In the genomic region with DNA sequence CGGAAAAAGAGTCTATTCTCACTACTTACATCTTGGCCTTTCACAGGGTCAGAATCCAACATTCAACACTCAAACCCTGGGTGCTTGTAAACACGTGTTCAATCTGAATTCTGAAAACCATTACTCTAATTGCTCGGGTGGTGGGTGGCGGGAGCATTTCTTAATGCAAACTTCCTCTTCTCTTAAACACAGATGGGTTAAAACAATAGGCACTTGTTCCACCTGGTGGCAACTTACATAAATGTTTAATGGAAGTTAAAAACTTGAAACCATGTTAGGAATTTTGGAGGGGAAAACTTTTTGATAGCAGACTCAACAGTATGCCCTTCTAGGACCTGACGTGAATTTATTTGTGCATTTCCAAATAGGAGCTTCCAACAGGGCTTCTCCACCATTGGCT, we compare ENCODE assay signal across 10 cellular contexts. TPM values are rescaled to one million over a fixed set of nuclear protein-coding genes. Genes with fewer than 3 reads are reported as not detected.
DNase-seq lines count a peak whose midpoint lies in the region; ATAC-seq and TF ChIP-seq lines count a peak whose summit lies in the region.
"Had no signal": no experiment of that assay in that cellular context is flagged by ENCODE, and none has a peak within 500 bp of the region (broad histone marks: within the 10 kb centered on the region; RNA-seq: fewer than 3 reads in every experiment).

No MANE protein-coding gene starts in this region.

- peak; percentile 23; the same call in 1 of the 2 replicates for ATAC-seq in PC-3
- no peak for ATAC-seq in HG02973 (IDR thresholded peaks at IDR 0.05; ENCODE audit: unreplicated experiment)
- ATAC-seq in GM21825 (IDR thresholded peaks at IDR 0.05; ENCODE audit: unreplicated experiment), result no peak

- no peaks in the 10 kb centered on the region for H4K20me1 ChIP-seq in PC-3 (ENCODE audit: low read length)

- H3K4me2 ChIP-seq in PC-3 (ENCODE audit: low read length), result peak overlapping the region; percentile 21

- H3K27ac ChIP-seq in PC-3 (ENCODE audit: low read length) (no peak overlapping the region), adrenal gland (peak overlapping the region in 2 of 5 donors; percentile 19 to 61)
- H3K27ac ChIP-seq: epithelial cell of prostate had no signal

- H3K9me3 ChIP-seq in PC-3 (ENCODE audit: low read length) (no peaks in the 10 kb centered on the region), adrenal gland (replicated peaks in 1 of 3) (no peaks in the 10 kb centered on the region)

- POLR2A ChIA-PET in PC-3 (lab: Charles Lee; ENCODE audit: unreplicated experiment), result no interaction called here

- 52 to 64% (median 58%) methylated on average over 5 of the region's 5 CpGs for WGBS in adrenal gland, 4 donors

- H3K36me3 ChIP-seq in PC-3 (ENCODE audit: low read depth, low read length), result no peaks in the 10 kb centered on the region
- no peaks in the 10 kb centered on the region for H3K36me3 ChIP-seq in adrenal gland (replicated peaks in 1 of 2)

- no peaks in the 10 kb centered on the region for H3F3A ChIP-seq in PC-3 (ENCODE audit: low read length, unreplicated experiment)

- peaks cover 28% of the 10 kb centered on the region for H3K4me1 ChIP-seq in PC-3 (ENCODE audit: insufficient read depth, low read length)
- H3K4me1 ChIP-seq in adrenal gland (replicated peaks in 1 of 2), result peaks cover 8 to 10% of the 10 kb centered on the region in 2 donors

- DNase-seq in A172 (ENCODE audit: low spot score) (peak; percentile 55), PC-3 (peak; percentile 73), dermis blood vessel endothelial cell (peak; percentile 40), adrenal gland (no peak), middle frontal gyrus (ENCODE audit: extremely low spot score, low spot score) (no peak)
- DNase-seq: NCI-H2107 had no signal

- H2AFZ ChIP-seq in PC-3 (ENCODE audit: low read length), result peak overlapping the region; percentile 72

- no peak overlapping the region for H3K9ac ChIP-seq in PC-3 (ENCODE audit: low read length)

- no peak overlapping the region for H3K4me3 ChIP-seq in PC-3 (ENCODE audit: low read length)
- H3K4me3 ChIP-seq in adrenal gland, result no peak overlapping the region

- H3K27me3 ChIP-seq in PC-3 (ENCODE audit: low read length), result no peaks in the 10 kb centered on the region
- no peaks in the 10 kb centered on the region for H3K27me3 ChIP-seq in adrenal gland

- no peaks in the 10 kb centered on the region for H3K9me2 ChIP-seq in PC-3 (replicated peaks; ENCODE audit: low read length)

- no peaks in the 10 kb centered on the region for H3K79me2 ChIP-seq in PC-3 (ENCODE audit: low read length)

- peak; percentile 10; the same call in 1 of the 2 replicates for TF ChIP-seq CTCF in GM12874 (IDR thresholded peaks at IDR 0.05; ENCODE audit: insufficient read depth, low read depth, low read length)
- TF ChIP-seq CTCF in PC-3 (conservative IDR thresholded peaks at IDR 0.05; ENCODE audit: low read depth, low read length), result peak; percentile 68
- peak in 3 of 6 experiments; percentile 13 to 27 (median 25) for TF ChIP-seq CTCF in adrenal gland (IDR thresholded peaks at IDR 0.05)

- intact Hi-C loops in PC-3 (cut with micrococcal nuclease), result loop anchor here (1.0 to 5.0 kb wide), 4 partner anchors 73 to 201 kb away; partner anchors contain the start of genes ATP8B2 and IL6R
- intact Hi-C loops in adrenal gland (cut with DNase I), result loop anchor here (10.0 kb wide), 2 partner anchors 74 to 396 kb away; partner anchors contain the start of genes IL6R (in 1 of the 2) and KCNN3 (in 1 of the 2)

- no peak for TF ChIP-seq POLR2A in adrenal gland (IDR thresholded peaks at IDR 0.05)

- no TSS peak for BruUV-seq in PC-3 (replicated peaks; lab: Mats Ljungman, UMichigan)

- CTCF ChIA-PET in PC-3 (lab: Charles Lee), result interaction anchor here (0.6 kb wide), 1 partner anchor 990 kb away, joined by 5 read pairs; no protein-coding TSS in a partner anchor

RNA-seq across cellular contexts. Expression of gene TDRD10, which starts 23.4 kb away (rescaled TPM):
- not detected in 2 replicates for total RNA-seq in A172 (2014; rRNA removed; shearing (Covaris generic))
- total RNA-seq in PC-3 (2014; rRNA removed), result not detected in 2 replicates
- 5.3 and 6.0 TPM in 2 replicates for total RNA-seq in dermis blood vessel endothelial cell
- total RNA-seq in adrenal gland, result 1 to 10 TPM in 6 of 8 donors, under 1 TPM in 1, not detected in 1; 0.87 to 7.5 (median 3.6) TPM
- polyA plus RNA-seq in adrenal gland, result 10 to 100 TPM in 2 of 3 donors, 1 to 10 TPM in 1; 1.3 to 24.9 (median 22.8) TPM

RNA-seq across cellular contexts. Expression of gene SHE, which starts 23.6 kb away (rescaled TPM):
- total RNA-seq in A172 (2014; rRNA removed; shearing (Covaris generic)), result not detected in 2 replicates
- total RNA-seq in PC-3 (2014; rRNA removed), result not detected in 2 replicates
- 108 and 177 TPM in 2 replicates for total RNA-seq in dermis blood vessel endothelial cell
- 10 to 100 TPM; 15.1 to 30.7 (median 19.2) TPM for total RNA-seq in adrenal gland
- 10 to 100 TPM; 11.4 to 14.7 (median 12.7) TPM for polyA plus RNA-seq in adrenal gland

Comparison
In these comparisons a context has a peak if more than half of its experiments do, and no peak if none do; other contexts are left out.
1. DNase-seq: peak in A172 (single experiment), PC-3 (single experiment) and dermis blood vessel endothelial cell (single experiment); none in adrenal gland (0 of 7) and middle frontal gyrus (single experiment).
2. RNA of gene SHE, which starts 23.6 kb away (total RNA-seq): 108 to 177 TPM in dermis blood vessel endothelial cell and 15.1 to 30.7 TPM in adrenal gland; not detected in A172 and not detected in PC-3; every median in the first group is over 10 times any median in the second.